14 cellular contexts compared by ENCODE assay signal in genomic region chr16:1167276-1168107, GRCh38. TPM values are rescaled to one million over a fixed set of nuclear protein-coding genes. Genes with fewer than 3 reads are reported as not detected.
DNase-seq lines count a peak whose midpoint lies in the region; ATAC-seq and TF ChIP-seq lines count a peak whose summit lies in the region.
"Had no signal": no experiment of that assay in that cellular context is flagged by ENCODE, and none has a peak within 500 bp of the region (broad histone marks: within the 10 kb centered on the region; RNA-seq: fewer than 3 reads in every experiment).

No MANE protein-coding gene starts in this region.

- no peak overlapping the region for H3K27ac ChIP-seq in SJCRH30
- no peak overlapping the region for H3K27ac ChIP-seq in coronary artery
- H3K27ac ChIP-seq: A549, testis had no signal

- H3K27me3 ChIP-seq in SJCRH30 = peaks cover 39% of the 10 kb centered on the region
- H3K27me3 ChIP-seq: testis had no signal

- ATAC-seq in GM18909 (IDR thresholded peaks at IDR 0.05; ENCODE audit: poor library complexity, unreplicated experiment) = no peak
- ATAC-seq in GM18868 (IDR thresholded peaks at IDR 0.05; ENCODE audit: unreplicated experiment) = no peak
- ATAC-seq: A549 had no signal

- no peak for TF ChIP-seq CTCF in coronary artery (IDR thresholded peaks at IDR 0.05)

- H3K4me3 ChIP-seq in SJCRH30 (no peak overlapping the region), coronary artery (no peak overlapping the region)
- H3K4me3 ChIP-seq: A549, testis had no signal

- H3K36me3 ChIP-seq in SJCRH30 = no peaks in the 10 kb centered on the region

- no peaks in the 10 kb centered on the region for H3K9me3 ChIP-seq in SJCRH30 (replicated peaks)
- H3K9me3 ChIP-seq: A549, testis had no signal

- DNase-seq in NCI-H82 (lab: John Stamatoyannopoulos, UW) (peak; percentile 79), NCI-H82 treated with DMSO at 0.1 percent for 48 hours (lab: John Stamatoyannopoulos, UW; ENCODE audit: unreplicated experiment) (no peak), SJCRH30 (peak; percentile 56 to 64), kidney tubule cell (ENCODE audit: low spot score) (peak; percentile 45), coronary artery (ENCODE audit: low spot score) (no peak)
- no peak for DNase-seq in stimulated activated naive CD4-positive, alpha-beta T cell (lab: John Stamatoyannopoulos, UW)
- DNase-seq: activated CD8-positive, alpha-beta memory T cell treated with anti-CD3 and anti-CD28 coated beads, Interleukin-2, amount 50 U/mL, for 48 hours; mesenchymal stem cell; stimulated activated CD4-positive, alpha-beta T cell treated with anti-CD3 and anti-CD28 coated beads, Interleukin-2, amount 100 ng/mL, for 24 hours; testis had no signal

- H3K4me1 ChIP-seq in SJCRH30 = peaks cover 31% of the 10 kb centered on the region

RNA-seq across cellular contexts. Expression of gene CACNA1H, which starts 14.6 kb away (rescaled TPM):
- total RNA-seq in SJCRH30 (2014; rRNA removed; shearing (Covaris generic)) = 1.4 and 1.7 TPM in 2 replicates

RNA-seq across cellular contexts. Expression of gene TPSG1, which starts 57.6 kb away (rescaled TPM):
- total RNA-seq in SJCRH30 (2014; rRNA removed; shearing (Covaris generic)) = not detected in 2 replicates
- total RNA-seq: fibroblast of villous mesenchyme had no signal

Comparison
In these comparisons a context has a peak if more than half of its experiments do, and no peak if none do; other contexts are left out.
1. DNase-seq: peak in NCI-H82 (single experiment), SJCRH30 (2 of 2) and kidney tubule cell (single experiment); none in NCI-H82 treated with DMSO at 0.1 percent for 48 hours (single experiment), stimulated activated naive CD4-positive, alpha-beta T cell (0 of 6) and coronary artery (single experiment).